Comparison of ENCODE assay signal across 1 cellular context in the genomic region with DNA sequence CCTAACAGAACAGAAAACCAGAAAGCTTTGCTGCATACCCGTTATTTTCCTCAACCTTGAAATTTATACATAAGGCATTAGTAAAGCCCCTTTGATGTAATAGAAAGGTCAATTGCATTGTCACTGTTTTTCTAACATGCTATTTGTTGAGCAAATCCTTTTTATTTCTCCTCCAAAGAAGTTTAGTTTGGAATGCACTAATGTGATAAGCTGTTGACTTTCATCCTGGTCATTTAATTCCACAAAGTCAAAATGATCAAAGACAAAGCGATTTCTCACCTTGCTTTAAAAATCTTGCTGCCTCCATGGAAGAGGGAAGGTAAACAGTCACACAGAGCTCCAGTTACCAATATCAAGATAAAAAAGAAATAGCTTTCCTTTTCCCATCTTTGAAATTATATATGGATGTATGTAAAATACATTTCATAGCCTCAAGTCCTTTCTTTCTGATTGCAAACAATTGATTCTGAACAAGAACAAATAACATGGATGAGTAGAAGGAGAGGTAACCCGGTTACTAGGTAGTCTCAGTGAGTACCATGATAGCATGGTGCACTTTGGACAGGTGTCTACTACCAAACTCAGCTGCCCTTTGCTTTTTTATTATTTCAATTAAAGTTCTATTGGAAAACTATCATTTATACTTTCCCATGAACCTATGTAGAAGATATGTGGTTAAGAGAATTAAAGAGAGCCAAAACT.
TF ChIP-seq lines count a peak whose summit lies in the region.

No MANE protein-coding gene starts in this region.

TF ChIP-seq in HepG2, 621 proteins besides CTCF, POLR2A, EP300 and RAD21 (continued from another document and continues in another):
- TF ChIP-seq, protein P1, sequence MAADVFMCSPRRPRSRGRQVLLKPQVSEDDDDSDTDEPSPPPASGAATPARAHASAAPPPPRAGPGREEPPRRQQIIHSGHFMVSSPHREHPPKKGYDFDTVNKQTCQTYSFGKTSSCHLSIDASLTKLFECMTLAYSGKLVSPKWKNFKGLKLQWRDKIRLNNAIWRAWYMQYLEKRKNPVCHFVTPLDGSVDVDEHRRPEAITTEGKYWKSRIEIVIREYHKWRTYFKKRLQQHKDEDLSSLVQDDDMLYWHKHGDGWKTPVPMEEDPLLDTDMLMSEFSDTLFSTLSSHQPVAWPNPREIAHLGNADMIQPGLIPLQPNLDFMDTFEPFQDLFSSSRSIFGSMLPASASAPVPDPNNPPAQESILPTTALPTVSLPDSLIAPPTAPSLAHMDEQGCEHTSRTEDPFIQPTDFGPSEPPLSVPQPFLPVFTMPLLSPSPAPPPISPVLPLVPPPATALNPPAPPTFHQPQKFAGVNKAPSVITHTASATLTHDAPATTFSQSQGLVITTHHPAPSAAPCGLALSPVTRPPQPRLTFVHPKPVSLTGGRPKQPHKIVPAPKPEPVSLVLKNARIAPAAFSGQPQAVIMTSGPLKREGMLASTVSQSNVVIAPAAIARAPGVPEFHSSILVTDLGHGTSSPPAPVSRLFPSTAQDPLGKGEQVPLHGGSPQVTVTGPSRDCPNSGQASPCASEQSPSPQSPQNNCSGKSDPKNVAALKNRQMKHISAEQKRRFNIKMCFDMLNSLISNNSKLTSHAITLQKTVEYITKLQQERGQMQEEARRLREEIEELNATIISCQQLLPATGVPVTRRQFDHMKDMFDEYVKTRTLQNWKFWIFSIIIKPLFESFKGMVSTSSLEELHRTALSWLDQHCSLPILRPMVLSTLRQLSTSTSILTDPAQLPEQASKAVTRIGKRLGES (CRISPR knock-in tag; IDR thresholded peaks at IDR 0.05; ENCODE audit: borderline replicate concordance): no peak
- TF ChIP-seq FOSL1 (CRISPR knock-in tag; IDR thresholded peaks at IDR 0.05; ENCODE audit: borderline replicate concordance) (peak; percentile 28; the same call in 1 of the 2 replicates), KLF13 (CRISPR knock-in tag; IDR thresholded peaks at IDR 0.05) (no peak), ADNP (CRISPR knock-in tag; IDR thresholded peaks at IDR 0.05) (no peak), ZNF230 (CRISPR knock-in tag; IDR thresholded peaks at IDR 0.05) (no peak), ZNF124 (CRISPR knock-in tag; IDR thresholded peaks at IDR 0.05) (no peak), ZNF556 (CRISPR knock-in tag; IDR thresholded peaks at IDR 0.05; ENCODE audit: borderline replicate concordance) (no peak), ZSCAN22 (CRISPR knock-in tag; IDR thresholded peaks at IDR 0.05) (no peak), ZNF205 (CRISPR knock-in tag; IDR thresholded peaks at IDR 0.05) (no peak), KDM5B (CRISPR knock-in tag; IDR thresholded peaks at IDR 0.05; ENCODE audit: borderline replicate concordance) (no peak), TMF1 (CRISPR knock-in tag; IDR thresholded peaks at IDR 0.05; ENCODE audit: low read depth) (no peak), NKX3-1 (CRISPR knock-in tag; IDR thresholded peaks at IDR 0.05) (no peak), MXI1 (IDR thresholded peaks at IDR 0.05; ENCODE audit: borderline replicate concordance, low read depth, low read length) (no peak), ZNF317 (CRISPR knock-in tag; IDR thresholded peaks at IDR 0.05) (no peak; the same call in 1 of the 2 replicates), MTA1 (CRISPR knock-in tag; IDR thresholded peaks at IDR 0.05; ENCODE audit: borderline replicate concordance) (no peak), RFX5 (IDR thresholded peaks at IDR 0.05; ENCODE audit: low read depth, low read length) (no peak), TCF7 (IDR thresholded peaks at IDR 0.05; ENCODE audit: low read depth) (peak; percentile 97), ZSCAN29 (CRISPR knock-in tag; conservative IDR thresholded peaks at IDR 0.05) (no peak), CCDC6 (CRISPR knock-in tag; IDR thresholded peaks at IDR 0.05) (no peak), TRIM24 (CRISPR knock-in tag; IDR thresholded peaks at IDR 0.05) (no peak), CREB1 (IDR thresholded peaks at IDR 0.05) (no peak), CREB1 (CRISPR knock-in tag; IDR thresholded peaks at IDR 0.05) (peak; percentile 30; the same call in 1 of the 2 replicates), AKAP8 (CRISPR knock-in tag; IDR thresholded peaks at IDR 0.05) (no peak), JUN (CRISPR knock-in tag; IDR thresholded peaks at IDR 0.05) (no peak), MIER2 (CRISPR knock-in tag; IDR thresholded peaks at IDR 0.05) (no peak), MIER3 (CRISPR knock-in tag; IDR thresholded peaks at IDR 0.05; ENCODE audit: borderline replicate concordance) (no peak), ZNF431 (CRISPR knock-in tag; IDR thresholded peaks at IDR 0.05; ENCODE audit: borderline replicate concordance, low read depth) (no peak), ZMAT3 (CRISPR knock-in tag; conservative IDR thresholded peaks at IDR 0.05) (no peak), ZNF644 (CRISPR knock-in tag; IDR thresholded peaks at IDR 0.05; ENCODE audit: low read depth) (peak; percentile 68; the same call in 1 of the 2 replicates), KLF12 (CRISPR knock-in tag; IDR thresholded peaks at IDR 0.05; ENCODE audit: borderline replicate concordance) (no peak), MIXL1 (CRISPR knock-in tag; IDR thresholded peaks at IDR 0.05) (no peak), POGZ (CRISPR knock-in tag; IDR thresholded peaks at IDR 0.05) (peak; percentile 65; the same call in 1 of the 2 replicates), TP53 (CRISPR knock-in tag; conservative IDR thresholded peaks at IDR 0.05) (0 out of 2 replicates have a peak, but pooled peaks have one; percentile 51), ZBTB21 (CRISPR knock-in tag; IDR thresholded peaks at IDR 0.05) (no peak), ZNF703 (CRISPR knock-in tag; IDR thresholded peaks at IDR 0.05; ENCODE audit: borderline replicate concordance) (no peak), CBX2 (IDR thresholded peaks at IDR 0.05; ENCODE audit: low read depth, low read length) (no peak), CBX2 (CRISPR knock-in tag; IDR thresholded peaks at IDR 0.05; ENCODE audit: low read depth) (no peak), SRF (IDR thresholded peaks at IDR 0.05; ENCODE audit: low read depth, low read length) (no peak), PHB2 (IDR thresholded peaks at IDR 0.05; ENCODE audit: partially characterized antibody) (no peak), FOXJ3 (CRISPR knock-in tag; IDR thresholded peaks at IDR 0.05; ENCODE audit: borderline replicate concordance) (peak; percentile 88; the same call in 1 of the 2 replicates), ASH2L (IDR thresholded peaks at IDR 0.05; ENCODE audit: insufficient read length, low read depth, low read length) (peak; percentile 70), MED8 (CRISPR knock-in tag; IDR thresholded peaks at IDR 0.05; ENCODE audit: insufficient replicate concordance) (no peak), ZNF343 (CRISPR knock-in tag; IDR thresholded peaks at IDR 0.05) (no peak), AGO2 (optimal IDR thresholded peaks at IDR 0.05; ENCODE audit: low read depth, low read length) (no peak), NFE2L2 (IDR thresholded peaks at IDR 0.05; ENCODE audit: low read length) (no peak), MEF2D (CRISPR knock-in tag; IDR thresholded peaks at IDR 0.05) (no peak), ZFP90 (CRISPR knock-in tag; IDR thresholded peaks at IDR 0.05; ENCODE audit: borderline replicate concordance) (no peak), MYC (CRISPR knock-in tag; IDR thresholded peaks at IDR 0.05; ENCODE audit: borderline replicate concordance) (no peak)
- TF ChIP-seq, protein P2, sequence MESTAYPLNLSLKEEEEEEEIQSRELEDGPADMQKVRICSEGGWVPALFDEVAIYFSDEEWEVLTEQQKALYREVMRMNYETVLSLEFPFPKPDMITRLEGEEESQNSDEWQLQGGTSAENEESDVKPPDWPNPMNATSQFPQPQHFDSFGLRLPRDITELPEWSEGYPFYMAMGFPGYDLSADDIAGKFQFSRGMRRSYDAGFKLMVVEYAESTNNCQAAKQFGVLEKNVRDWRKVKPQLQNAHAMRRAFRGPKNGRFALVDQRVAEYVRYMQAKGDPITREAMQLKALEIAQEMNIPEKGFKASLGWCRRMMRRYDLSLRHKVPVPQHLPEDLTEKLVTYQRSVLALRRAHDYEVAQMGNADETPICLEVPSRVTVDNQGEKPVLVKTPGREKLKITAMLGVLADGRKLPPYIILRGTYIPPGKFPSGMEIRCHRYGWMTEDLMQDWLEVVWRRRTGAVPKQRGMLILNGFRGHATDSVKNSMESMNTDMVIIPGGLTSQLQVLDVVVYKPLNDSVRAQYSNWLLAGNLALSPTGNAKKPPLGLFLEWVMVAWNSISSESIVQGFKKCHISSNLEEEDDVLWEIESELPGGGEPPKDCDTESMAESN (CRISPR knock-in tag; conservative IDR thresholded peaks at IDR 0.05): no peak
- TF ChIP-seq, protein P3, sequence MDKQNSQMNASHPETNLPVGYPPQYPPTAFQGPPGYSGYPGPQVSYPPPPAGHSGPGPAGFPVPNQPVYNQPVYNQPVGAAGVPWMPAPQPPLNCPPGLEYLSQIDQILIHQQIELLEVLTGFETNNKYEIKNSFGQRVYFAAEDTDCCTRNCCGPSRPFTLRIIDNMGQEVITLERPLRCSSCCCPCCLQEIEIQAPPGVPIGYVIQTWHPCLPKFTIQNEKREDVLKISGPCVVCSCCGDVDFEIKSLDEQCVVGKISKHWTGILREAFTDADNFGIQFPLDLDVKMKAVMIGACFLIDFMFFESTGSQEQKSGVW (CRISPR knock-in tag; IDR thresholded peaks at IDR 0.05; ENCODE audit: borderline replicate concordance): no peak
- TF ChIP-seq, protein P4, sequence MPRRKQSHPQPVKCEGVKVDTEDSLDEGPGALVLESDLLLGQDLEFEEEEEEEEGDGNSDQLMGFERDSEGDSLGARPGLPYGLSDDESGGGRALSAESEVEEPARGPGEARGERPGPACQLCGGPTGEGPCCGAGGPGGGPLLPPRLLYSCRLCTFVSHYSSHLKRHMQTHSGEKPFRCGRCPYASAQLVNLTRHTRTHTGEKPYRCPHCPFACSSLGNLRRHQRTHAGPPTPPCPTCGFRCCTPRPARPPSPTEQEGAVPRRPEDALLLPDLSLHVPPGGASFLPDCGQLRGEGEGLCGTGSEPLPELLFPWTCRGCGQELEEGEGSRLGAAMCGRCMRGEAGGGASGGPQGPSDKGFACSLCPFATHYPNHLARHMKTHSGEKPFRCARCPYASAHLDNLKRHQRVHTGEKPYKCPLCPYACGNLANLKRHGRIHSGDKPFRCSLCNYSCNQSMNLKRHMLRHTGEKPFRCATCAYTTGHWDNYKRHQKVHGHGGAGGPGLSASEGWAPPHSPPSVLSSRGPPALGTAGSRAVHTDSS (CRISPR knock-in tag; conservative IDR thresholded peaks at IDR 0.05): no peak
- TF ChIP-seq, protein P5, sequence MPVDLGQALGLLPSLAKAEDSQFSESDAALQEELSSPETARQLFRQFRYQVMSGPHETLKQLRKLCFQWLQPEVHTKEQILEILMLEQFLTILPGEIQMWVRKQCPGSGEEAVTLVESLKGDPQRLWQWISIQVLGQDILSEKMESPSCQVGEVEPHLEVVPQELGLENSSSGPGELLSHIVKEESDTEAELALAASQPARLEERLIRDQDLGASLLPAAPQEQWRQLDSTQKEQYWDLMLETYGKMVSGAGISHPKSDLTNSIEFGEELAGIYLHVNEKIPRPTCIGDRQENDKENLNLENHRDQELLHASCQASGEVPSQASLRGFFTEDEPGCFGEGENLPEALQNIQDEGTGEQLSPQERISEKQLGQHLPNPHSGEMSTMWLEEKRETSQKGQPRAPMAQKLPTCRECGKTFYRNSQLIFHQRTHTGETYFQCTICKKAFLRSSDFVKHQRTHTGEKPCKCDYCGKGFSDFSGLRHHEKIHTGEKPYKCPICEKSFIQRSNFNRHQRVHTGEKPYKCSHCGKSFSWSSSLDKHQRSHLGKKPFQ (CRISPR knock-in tag; IDR thresholded peaks at IDR 0.05; ENCODE audit: insufficient replicate concordance): no peak
- TF ChIP-seq, protein P6, sequence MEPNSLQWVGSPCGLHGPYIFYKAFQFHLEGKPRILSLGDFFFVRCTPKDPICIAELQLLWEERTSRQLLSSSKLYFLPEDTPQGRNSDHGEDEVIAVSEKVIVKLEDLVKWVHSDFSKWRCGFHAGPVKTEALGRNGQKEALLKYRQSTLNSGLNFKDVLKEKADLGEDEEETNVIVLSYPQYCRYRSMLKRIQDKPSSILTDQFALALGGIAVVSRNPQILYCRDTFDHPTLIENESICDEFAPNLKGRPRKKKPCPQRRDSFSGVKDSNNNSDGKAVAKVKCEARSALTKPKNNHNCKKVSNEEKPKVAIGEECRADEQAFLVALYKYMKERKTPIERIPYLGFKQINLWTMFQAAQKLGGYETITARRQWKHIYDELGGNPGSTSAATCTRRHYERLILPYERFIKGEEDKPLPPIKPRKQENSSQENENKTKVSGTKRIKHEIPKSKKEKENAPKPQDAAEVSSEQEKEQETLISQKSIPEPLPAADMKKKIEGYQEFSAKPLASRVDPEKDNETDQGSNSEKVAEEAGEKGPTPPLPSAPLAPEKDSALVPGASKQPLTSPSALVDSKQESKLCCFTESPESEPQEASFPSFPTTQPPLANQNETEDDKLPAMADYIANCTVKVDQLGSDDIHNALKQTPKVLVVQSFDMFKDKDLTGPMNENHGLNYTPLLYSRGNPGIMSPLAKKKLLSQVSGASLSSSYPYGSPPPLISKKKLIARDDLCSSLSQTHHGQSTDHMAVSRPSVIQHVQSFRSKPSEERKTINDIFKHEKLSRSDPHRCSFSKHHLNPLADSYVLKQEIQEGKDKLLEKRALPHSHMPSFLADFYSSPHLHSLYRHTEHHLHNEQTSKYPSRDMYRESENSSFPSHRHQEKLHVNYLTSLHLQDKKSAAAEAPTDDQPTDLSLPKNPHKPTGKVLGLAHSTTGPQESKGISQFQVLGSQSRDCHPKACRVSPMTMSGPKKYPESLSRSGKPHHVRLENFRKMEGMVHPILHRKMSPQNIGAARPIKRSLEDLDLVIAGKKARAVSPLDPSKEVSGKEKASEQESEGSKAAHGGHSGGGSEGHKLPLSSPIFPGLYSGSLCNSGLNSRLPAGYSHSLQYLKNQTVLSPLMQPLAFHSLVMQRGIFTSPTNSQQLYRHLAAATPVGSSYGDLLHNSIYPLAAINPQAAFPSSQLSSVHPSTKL (CRISPR knock-in tag; IDR thresholded peaks at IDR 0.05): peak; percentile 95
- TF ChIP-seq, protein P7, sequence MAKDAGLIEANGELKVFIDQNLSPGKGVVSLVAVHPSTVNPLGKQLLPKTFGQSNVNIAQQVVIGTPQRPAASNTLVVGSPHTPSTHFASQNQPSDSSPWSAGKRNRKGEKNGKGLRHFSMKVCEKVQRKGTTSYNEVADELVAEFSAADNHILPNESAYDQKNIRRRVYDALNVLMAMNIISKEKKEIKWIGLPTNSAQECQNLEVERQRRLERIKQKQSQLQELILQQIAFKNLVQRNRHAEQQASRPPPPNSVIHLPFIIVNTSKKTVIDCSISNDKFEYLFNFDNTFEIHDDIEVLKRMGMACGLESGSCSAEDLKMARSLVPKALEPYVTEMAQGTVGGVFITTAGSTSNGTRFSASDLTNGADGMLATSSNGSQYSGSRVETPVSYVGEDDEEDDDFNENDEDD (CRISPR knock-in tag; IDR thresholded peaks at IDR 0.05; ENCODE audit: borderline replicate concordance): no peak; the same call in 1 of the 2 replicates
- TF ChIP-seq, protein P8, sequence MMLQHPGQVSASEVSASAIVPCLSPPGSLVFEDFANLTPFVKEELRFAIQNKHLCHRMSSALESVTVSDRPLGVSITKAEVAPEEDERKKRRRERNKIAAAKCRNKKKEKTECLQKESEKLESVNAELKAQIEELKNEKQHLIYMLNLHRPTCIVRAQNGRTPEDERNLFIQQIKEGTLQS (CRISPR knock-in tag; IDR thresholded peaks at IDR 0.05): no peak
